9 cellular contexts compared by ENCODE assay signal in the genomic region with DNA sequence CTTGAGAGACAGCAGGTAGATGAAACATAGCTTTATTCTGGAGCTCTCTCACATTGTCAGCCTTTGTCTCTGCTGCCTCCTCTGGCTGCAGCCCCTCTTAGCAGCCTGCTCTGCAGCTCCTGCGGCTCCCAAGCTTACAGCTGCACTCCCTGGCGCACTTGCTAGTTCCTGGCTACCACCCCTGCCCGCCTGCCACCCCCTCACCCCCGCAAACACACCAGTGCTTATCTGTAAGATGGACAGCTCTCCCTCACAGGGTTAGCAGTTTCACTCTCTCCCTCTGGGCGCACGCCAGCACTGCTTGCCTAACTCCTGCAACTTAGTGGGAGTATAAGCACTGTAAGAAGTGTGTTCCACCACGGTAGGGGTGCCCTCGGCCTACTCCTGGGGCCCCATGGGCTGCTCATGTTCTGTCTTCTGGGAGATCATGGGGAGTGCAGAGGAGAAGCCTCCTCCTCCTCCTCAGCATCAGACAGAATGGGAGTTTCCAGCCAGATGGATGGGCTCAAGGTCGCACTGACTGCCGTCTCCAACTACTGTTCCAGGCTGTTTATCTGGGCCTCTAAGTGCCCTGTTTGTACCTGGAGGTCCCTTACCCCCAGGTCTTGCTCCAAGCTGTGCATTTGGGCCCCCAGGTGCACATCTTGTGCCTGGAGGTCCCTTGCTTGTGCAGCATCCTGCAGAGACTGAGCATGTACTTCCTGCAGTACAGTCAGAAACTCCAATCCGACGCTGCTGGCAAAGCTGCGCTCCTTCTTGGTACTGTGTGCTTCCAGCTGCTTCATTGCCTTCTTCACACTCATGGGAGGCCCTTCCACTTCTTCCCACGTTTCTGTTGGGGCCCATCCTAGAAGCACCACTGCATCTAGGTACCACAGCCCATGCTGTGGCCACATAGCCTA.
DNase-seq lines count a peak whose midpoint lies in the region; ATAC-seq and TF ChIP-seq lines count a peak whose summit lies in the region.
"Had no signal": no experiment of that assay in that cellular context is flagged by ENCODE, and none has a peak within 500 bp of the region (broad histone marks: within the 10 kb centered on the region; RNA-seq: fewer than 3 reads in every experiment).

No MANE protein-coding gene starts in this region.

- DNase-seq in HT1080 (ENCODE audit: low read depth): peak; percentile 43
- DNase-seq in SK-MEL-5 (ENCODE audit: low read depth, low spot score): peak; percentile 65
- DNase-seq in nephron progenitor cell: peak; percentile 59
- no peak for DNase-seq in NCI-H187 (lab: John Stamatoyannopoulos, UW)
- no peak for DNase-seq in activated T-cell treated with anti-CD3 and anti-CD28 coated beads for 4 hours
- DNase-seq in T-helper 2 cell: no peak
- no peak for DNase-seq in stimulated activated CD4-positive, alpha-beta T cell treated with anti-CD3 and anti-CD28 coated beads, Interleukin-2, amount 100 ng/mL, for 24 hours

- in situ Hi-C loops in SK-MEL-5 (cut with HindIII; ENCODE audit: low pct_unique_long_range_greater_than_20kb, low sequenced_read_pairs): no loop called here

- TF ChIP-seq POLR2A in GM18505 (IDR thresholded peaks at IDR 0.05; ENCODE audit: borderline replicate concordance, extremely low read depth, insufficient read depth, insufficient read length): no peak

- TF ChIP-seq CTCF in nephron progenitor cell (IDR thresholded peaks at IDR 0.05): peak; percentile 53

- H3K36me3 Mint-ChIP-seq in nephron progenitor cell (ENCODE audit: low read depth): no peaks in the 10 kb centered on the region

- H3K4me3 Mint-ChIP-seq in nephron progenitor cell: no peak overlapping the region
- H3K4me3 Mint-ChIP-seq: central memory CD8-positive, alpha-beta T cell had no signal

- H3K4me1 Mint-ChIP-seq in nephron progenitor cell: peaks cover 10% of the 10 kb centered on the region
- H3K4me1 Mint-ChIP-seq: central memory CD8-positive, alpha-beta T cell had no signal

- ATAC-seq in GM18505 (IDR thresholded peaks at IDR 0.05; ENCODE audit: unreplicated experiment): peak; percentile 69

- no peaks in the 10 kb centered on the region for H3K27me3 Mint-ChIP-seq in nephron progenitor cell (ENCODE audit: low read depth, poor library complexity)
- H3K27me3 Mint-ChIP-seq: central memory CD8-positive, alpha-beta T cell had no signal

- no peak overlapping the region for H3K27ac Mint-ChIP-seq in nephron progenitor cell

- no peaks in the 10 kb centered on the region for H3K9me3 Mint-ChIP-seq in nephron progenitor cell

Comparison
In these comparisons a context has a peak if more than half of its experiments do, and no peak if none do; other contexts are left out.
1. DNase-seq: peak in HT1080 (single experiment), SK-MEL-5 (single experiment) and nephron progenitor cell (single experiment); none in NCI-H187 (0 of 2), activated T-cell treated with anti-CD3 and anti-CD28 coated beads for 4 hours (single experiment), T-helper 2 cell (0 of 5) and stimulated activated CD4-positive, alpha-beta T cell treated with anti-CD3 and anti-CD28 coated beads, Interleukin-2, amount 100 ng/mL, for 24 hours (0 of 2).